In the genomic region with DNA sequence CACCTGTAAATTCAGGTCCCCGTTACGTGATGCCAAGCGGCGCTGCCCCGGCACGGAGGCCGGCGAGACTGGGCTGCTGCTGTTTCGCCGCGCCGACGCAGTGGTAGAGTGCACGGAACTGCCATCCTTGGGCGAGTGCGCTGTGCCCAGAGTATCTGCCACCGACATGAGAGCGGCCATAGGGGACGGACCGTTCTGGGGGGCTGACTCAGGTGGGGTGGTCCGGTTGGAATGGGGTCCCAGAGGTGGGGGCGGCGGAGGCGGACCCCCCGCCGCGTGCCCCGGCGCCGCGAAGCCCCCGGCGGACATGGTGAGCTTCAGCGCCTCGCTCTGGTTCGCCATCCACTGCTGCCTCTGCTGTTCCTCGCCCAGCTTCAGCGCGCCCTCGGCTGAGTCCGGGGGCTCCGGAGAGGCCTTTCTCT, we compare ENCODE assay signal across 8 cellular contexts. TPM values are rescaled to one million over a fixed set of nuclear protein-coding genes. Genes with fewer than 3 reads are reported as not detected.
A peak's percentile ranks its signal among the peaks of the same experiment; 100 is the strongest.
DNase-seq lines count a peak whose midpoint lies in the region; ATAC-seq and TF ChIP-seq lines count a peak whose summit lies in the region.

No MANE protein-coding gene starts in this region.

- peaks cover 33% of the 10 kb centered on the region for H3K4me1 ChIP-seq in HUES64 (ENCODE audit: insufficient read depth, low read length)

- TF ChIP-seq CTCF in GM13977 (IDR thresholded peaks at IDR 0.05; ENCODE audit: extremely low read depth, insufficient read depth, missing control alignments) = no peak

- H3K27ac ChIP-seq in HUES64 (ENCODE audit: low read depth, low read length) = peak overlapping the region; percentile 83

- no peaks in the 10 kb centered on the region for H3K27me3 Mint-ChIP-seq in naive B cell

- H3K36me3 Mint-ChIP-seq in naive B cell = no peaks in the 10 kb centered on the region

- ATAC-seq in naive B cell (ENCODE audit: low read depth in 2 of 2) (no peak), HG02840 (IDR thresholded peaks at IDR 0.05; ENCODE audit: low FRiP score, unreplicated experiment) (no peak), HG03159 (IDR thresholded peaks at IDR 0.05; ENCODE audit: unreplicated experiment) (no peak)

- H3K9me3 Mint-ChIP-seq in naive B cell = no peaks in the 10 kb centered on the region

- H3K27ac Mint-ChIP-seq in naive B cell = no peak overlapping the region

- H3K9me3 ChIP-seq in HUES64 (ENCODE audit: insufficient read depth, low read depth, low read length) = no peaks in the 10 kb centered on the region

- WGBS in HUES64 = 3% methylated on average over 42 of the region's 42 CpGs

- peak overlapping the region; percentile 70 for H3K4me3 ChIP-seq in HUES64 (ENCODE audit: low read length)

- H3K4me1 Mint-ChIP-seq in naive B cell = peaks cover 29 to 43% (median 33%) of the 10 kb centered on the region in 3 donors

- H3K9ac ChIP-seq in HUES64 (ENCODE audit: low read depth, low read length) = peak overlapping the region; percentile 72

- H3K36me3 ChIP-seq in HUES64 (ENCODE audit: insufficient read depth, low read length) = no peaks in the 10 kb centered on the region

- peaks cover 5% of the 10 kb centered on the region; the same call in 1 of the 2 replicates for H3K27me3 ChIP-seq in HUES64 (ENCODE audit: insufficient read depth, low read length)

- peak overlapping the region in 7 of 8 donors; percentile 16 to 70 (median 43) for H3K4me3 Mint-ChIP-seq in naive B cell

- in situ Hi-C loops in GM13977 (cut with MboI; ENCODE audit: low pct_unique_long_range_greater_than_20kb, low sequenced_read_pairs, unreplicated experiment) = no loop called here

- DNase-seq in AG20443 (ENCODE audit: low spot score) = peak; percentile 33
- peak; percentile 20 for DNase-seq in dermis blood vessel endothelial cell
- no peak for DNase-seq in naive B cell
- no peak for DNase-seq in GM13977 (ENCODE audit: low spot score)
- no peak for DNase-seq in A172 (ENCODE audit: low spot score)

RNA-seq across cellular contexts. Expression of gene IRF2BPL, which starts 2.8 kb away (rescaled TPM):
- 46.8 TPM for polyA plus RNA-seq in HUES64 (2013, experiment 1 of 2)
- 53.2 TPM for polyA plus RNA-seq in HUES64 (2013, experiment 2 of 2)
- total RNA-seq in dermis blood vessel endothelial cell = 11.6 and 17.9 TPM in 2 replicates
- polyA plus RNA-seq in naive B cell (ENCODE audit: low read depth in 6 of 6) = 1 to 10 TPM; 1.7 to 4.6 (median 3.2) TPM
- total RNA-seq in A172 (2014; rRNA removed; shearing (Covaris generic)) = 20.8 and 24.7 TPM in 2 replicates

Comparison
In these comparisons a context has a peak if more than half of its experiments do, and no peak if none do; other contexts are left out.
1. DNase-seq: peak in AG20443 (single experiment) and dermis blood vessel endothelial cell (single experiment); none in naive B cell (single experiment), GM13977 (single experiment) and A172 (single experiment).